Comparison of ENCODE assay signal across 15 cellular contexts in the genomic region with DNA sequence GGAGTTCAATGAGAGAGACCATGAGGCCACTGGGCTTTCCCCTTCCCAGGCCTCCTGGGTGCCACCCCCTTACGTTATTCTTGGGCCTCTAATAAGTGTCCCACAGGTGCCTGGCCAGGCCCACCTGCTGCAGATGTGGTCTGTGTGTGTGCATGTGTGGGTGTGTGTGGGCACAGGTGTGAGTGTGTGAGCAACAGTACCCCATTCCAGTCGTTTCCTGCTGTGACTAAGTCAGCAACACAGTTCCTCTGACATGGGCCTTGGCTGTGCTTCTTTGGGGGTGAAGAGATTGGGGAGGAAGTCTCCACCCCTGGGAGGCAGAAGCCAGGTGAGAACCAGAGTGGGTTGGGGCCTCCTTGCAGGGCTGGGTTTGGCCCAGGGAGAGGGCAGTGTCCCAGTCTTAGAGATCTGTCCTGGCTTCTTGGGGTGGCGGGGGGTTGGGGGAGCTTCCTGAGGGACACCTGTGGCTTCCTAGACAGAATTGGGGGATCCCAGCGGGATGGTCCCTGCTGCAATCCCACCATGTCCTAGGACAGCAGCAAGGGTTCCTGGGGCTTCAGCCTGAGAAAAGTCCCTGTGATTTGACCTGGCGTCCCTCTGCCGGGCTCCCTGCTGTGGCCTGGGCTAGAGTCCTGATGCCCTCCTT. TPM values are rescaled to one million over a fixed set of nuclear protein-coding genes. Genes with fewer than 3 reads are reported as not detected.
DNase-seq lines count a peak whose midpoint lies in the region; ATAC-seq and TF ChIP-seq lines count a peak whose summit lies in the region.
"Had no signal": no experiment of that assay in that cellular context is flagged by ENCODE, and none has a peak within 500 bp of the region (broad histone marks: within the 10 kb centered on the region; RNA-seq: fewer than 3 reads in every experiment).

No MANE protein-coding gene starts in this region.

- TF ChIP-seq POLR2A in suprapubic skin (IDR thresholded peaks at IDR 0.05) = no peak

- DNase-seq in activated gamma-delta T cell treated with Interleukin-2 at 50 U/mL for 16 hours (peak; percentile 46), activated gamma-delta T cell (lab: John Stamatoyannopoulos, UW) (no peak), naive B cell (no peak), suprapubic skin (ENCODE audit: low spot score in 2 of 2) (peak; percentile 51 to 65), RPMI8226 (no peak), NCI-H187 treated with DMSO at 0.1 percent for 48 hours (lab: John Stamatoyannopoulos, UW) (no peak)
- DNase-seq in activated T-cell treated with anti-CD3 and anti-CD28 coated beads, Interleukin-2, amount 50 U/mL, for 4 hours = peak; percentile 42
- DNase-seq: caudate nucleus, DND-41, hypothalamus, mesendoderm had no signal

- whole genome bisulfite sequencing in suprapubic skin = 86% methylated on average over 5 of the region's 6 CpGs

- H3K9me3 ChIP-seq in suprapubic skin = no peaks in the 10 kb centered on the region

- H3K27me3 ChIP-seq in suprapubic skin = no peaks in the 10 kb centered on the region

- H3K4me3 Mint-ChIP-seq in activated T-cell treated with anti-CD3 and anti-CD28 coated beads, Interleukin-2, amount 50 U/mL, for 4 hours = peak overlapping the region; percentile 58
- H3K4me3 Mint-ChIP-seq in naive B cell = peak overlapping the region in 1 of 8 donors; percentile 50

- peak overlapping the region in 4 of 6 donors; percentile 7 to 68 (median 46) for H3K27ac Mint-ChIP-seq in naive B cell
- H3K27ac Mint-ChIP-seq: progenitor cell of endocrine pancreas had no signal

- H3K4me1 Mint-ChIP-seq in activated T-cell treated with anti-CD3 and anti-CD28 coated beads, Interleukin-2, amount 50 U/mL, for 4 hours (ENCODE audit: low read depth) = peaks cover 21% of the 10 kb centered on the region
- peaks cover 19 to 30% (median 27%) of the 10 kb centered on the region in 3 donors for H3K4me1 Mint-ChIP-seq in naive B cell

- TF ChIP-seq CTCF in suprapubic skin (IDR thresholded peaks at IDR 0.05) = no peak

- peak; percentile 49 to 66 for ATAC-seq in activated T-cell treated with anti-CD3 and anti-CD28 coated beads, Interleukin-2, amount 50 U/mL, for 4 hours
- no peak for ATAC-seq in naive B cell (ENCODE audit: low read depth in 2 of 2)
- ATAC-seq in GM21825 (IDR thresholded peaks at IDR 0.05; ENCODE audit: unreplicated experiment) = no peak

- no peaks in the 10 kb centered on the region for H3K9me3 Mint-ChIP-seq in activated T-cell treated with anti-CD3 and anti-CD28 coated beads, Interleukin-2, amount 50 U/mL, for 4 hours
- H3K9me3 Mint-ChIP-seq in naive B cell = no peaks in the 10 kb centered on the region

- no peak overlapping the region for H3K27ac ChIP-seq in suprapubic skin

- peaks cover 19% of the 10 kb centered on the region for H3K36me3 Mint-ChIP-seq in activated T-cell treated with anti-CD3 and anti-CD28 coated beads, Interleukin-2, amount 50 U/mL, for 4 hours (ENCODE audit: insufficient read depth)
- H3K36me3 Mint-ChIP-seq in naive B cell = peaks cover 0 to 21% of the 10 kb centered on the region in 2 donors

- no peaks in the 10 kb centered on the region for H3K27me3 Mint-ChIP-seq in activated T-cell treated with anti-CD3 and anti-CD28 coated beads, Interleukin-2, amount 50 U/mL, for 4 hours (ENCODE audit: low read depth)
- no peaks in the 10 kb centered on the region for H3K27me3 Mint-ChIP-seq in naive B cell
- H3K27me3 Mint-ChIP-seq: progenitor cell of endocrine pancreas had no signal

- H3K4me3 ChIP-seq in suprapubic skin = no peak overlapping the region

- H3K4me1 ChIP-seq in suprapubic skin = no peaks in the 10 kb centered on the region

- peaks cover 95% of the 10 kb centered on the region for H3K36me3 ChIP-seq in suprapubic skin

- no peak for TF ChIP-seq EP300 in suprapubic skin (IDR thresholded peaks at IDR 0.05)

RNA-seq across cellular contexts. Expression of gene PILRB, which starts 4.1 kb away (rescaled TPM):
- 10 to 100 TPM; 29.2 to 48.8 (median 34.3) TPM for total RNA-seq in activated T-cell treated with anti-CD3 and anti-CD28 coated beads, Interleukin-2, amount 50 U/mL, for 4 hours
- 10 to 100 TPM in 2 of 6 donors, 1 to 10 TPM in 4; 3.5 to 28.7 (median 7.0) TPM for polyA plus RNA-seq in naive B cell (ENCODE audit: low read depth in 6 of 6)
- total RNA-seq in suprapubic skin = 100 to 1,000 TPM in 1 of 4 donors, 10 to 100 TPM in 3; 40.8 to 125 (median 63.1) TPM

RNA-seq across cellular contexts. Expression of gene PILRA, which starts 19.5 kb away (rescaled TPM):
- total RNA-seq in activated T-cell treated with anti-CD3 and anti-CD28 coated beads, Interleukin-2, amount 50 U/mL, for 4 hours = 1 to 10 TPM in 2 of 3 donors, under 1 TPM in 1; 0.38 to 6.6 (median 1.1) TPM
- polyA plus RNA-seq in naive B cell (ENCODE audit: low read depth in 6 of 6) = 1 to 10 TPM in 1 of 6 donors, under 1 TPM in 4, not detected in 1; 0.53 to 1.8 (median 0.53) TPM
- 1 to 10 TPM; 1.3 to 8.5 (median 4.2) TPM for total RNA-seq in suprapubic skin

RNA-seq across cellular contexts. Expression of gene SPDYE3, which starts 46.3 kb away (rescaled TPM):
- not detected for total RNA-seq in activated T-cell treated with anti-CD3 and anti-CD28 coated beads, Interleukin-2, amount 50 U/mL, for 4 hours
- polyA plus RNA-seq in naive B cell (ENCODE audit: low read depth in 6 of 6) = 10 to 100 TPM in 1 of 6 donors, 1 to 10 TPM in 5; 5.0 to 10.3 (median 8.5) TPM
- not detected for total RNA-seq in suprapubic skin
- total RNA-seq: HepG2, progenitor cell of endocrine pancreas, urinary bladder had no signal
- polyA plus RNA-seq: HepG2 had no signal

Comparison
In these comparisons a context has a peak if more than half of its experiments do, and no peak if none do; other contexts are left out.
1. DNase-seq: peak in activated gamma-delta T cell treated with Interleukin-2 at 50 U/mL for 16 hours (single experiment), activated T-cell treated with anti-CD3 and anti-CD28 coated beads, Interleukin-2, amount 50 U/mL, for 4 hours (single experiment) and suprapubic skin (2 of 2); none in activated gamma-delta T cell (single experiment), naive B cell (single experiment), RPMI8226 (single experiment) and NCI-H187 treated with DMSO at 0.1 percent for 48 hours (single experiment).
2. ATAC-seq: peak in activated T-cell treated with anti-CD3 and anti-CD28 coated beads, Interleukin-2, amount 50 U/mL, for 4 hours (2 of 2); none in naive B cell (0 of 2) and GM21825 (single experiment).